26 cellular contexts compared by ENCODE assay signal in the genomic region with DNA sequence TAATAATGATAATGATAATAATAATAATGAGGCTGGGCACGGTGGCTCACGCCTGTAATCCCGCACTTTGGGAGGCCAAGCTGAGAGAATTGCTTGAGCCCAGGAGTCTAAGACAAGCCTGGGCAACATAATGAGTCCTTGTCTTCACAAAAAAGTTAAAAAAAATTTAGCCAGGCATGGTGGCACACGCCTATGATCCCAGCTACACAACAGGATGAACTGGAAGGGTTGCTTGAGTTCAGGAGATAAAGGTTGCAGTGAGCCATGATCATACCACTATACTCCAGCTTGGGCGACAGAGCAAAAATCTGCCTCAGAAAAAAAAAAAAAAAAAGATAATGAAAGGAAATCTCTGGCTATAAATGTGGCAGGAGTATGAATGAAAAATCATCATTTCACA.
"Had no signal": no experiment of that assay in that cellular context is flagged by ENCODE, and none has a peak within 500 bp of the region (broad histone marks: within the 10 kb centered on the region; RNA-seq: fewer than 3 reads in every experiment).

No MANE protein-coding gene starts in this region.

- H3K4me3 Mint-ChIP-seq: immature natural killer cell; memory B cell; natural killer cell treated with Interleukin-12 subunit alpha and Interleukin-12 subunit beta and Interleukin-15 and Interleukin-18, amount 100 ng/mL, for 72 hours; stimulated activated memory B cell treated with anti-CD40 and anti-IgM and Interleukin-4, amounts not matched to agents 10 μg/mL and 1 μg/mL and 100 μg/mL, for 72 hours; stimulated activated naive CD8-positive, alpha-beta T cell treated with anti-CD3 and anti-CD28 coated beads, Interleukin-15, amount 100 ng/mL, for 72 hours had no signal

- H3K4me2 ChIP-seq: smooth muscle cell had no signal

- H3K27me3 Mint-ChIP-seq: naive thymus-derived CD4-positive, alpha-beta T cell; progenitor cell of endocrine pancreas; stimulated activated memory B cell treated with anti-CD40 and anti-IgM and Interleukin-4, amounts not matched to agents 10 μg/mL and 1 μg/mL and 100 μg/mL, for 72 hours; stimulated activated naive CD8-positive, alpha-beta T cell treated with anti-CD3 and anti-CD28 coated beads, Interleukin-15, amount 100 ng/mL, for 72 hours had no signal

- H3K4me3 ChIP-seq: left ventricle myocardium inferior, lung, mucosa of descending colon, ovary, right atrium auricular region, right lobe of liver, smooth muscle cell, tibial nerve, upper lobe of left lung, vagina had no signal

- H3K9me3 ChIP-seq: mucosa of descending colon, ovary, right atrium auricular region, right lobe of liver, tibial nerve, upper lobe of left lung, vagina had no signal

- H3K36me3 Mint-ChIP-seq: immature natural killer cell; memory B cell; natural killer cell treated with Interleukin-12 subunit alpha and Interleukin-12 subunit beta and Interleukin-15 and Interleukin-18, amount 100 ng/mL, for 72 hours; stimulated activated memory B cell treated with anti-CD40 and anti-IgM and Interleukin-4, amounts not matched to agents 10 μg/mL and 1 μg/mL and 100 μg/mL, for 72 hours had no signal

- H3K36me3 ChIP-seq: left ventricle myocardium inferior, ovary, right atrium auricular region, right lobe of liver, tibial nerve, upper lobe of left lung, vagina had no signal

- H3K4me1 ChIP-seq: right atrium auricular region, right lobe of liver had no signal

- H3K27me3 ChIP-seq: ovary, right atrium auricular region, right lobe of liver, tibial nerve, upper lobe of left lung, vagina had no signal

- H3K27ac Mint-ChIP-seq: immature natural killer cell; memory B cell; natural killer cell treated with Interleukin-12 subunit alpha and Interleukin-12 subunit beta and Interleukin-15 and Interleukin-18, amount 100 ng/mL, for 72 hours; progenitor cell of endocrine pancreas; stimulated activated memory B cell treated with anti-CD40 and anti-IgM and Interleukin-4, amounts not matched to agents 10 μg/mL and 1 μg/mL and 100 μg/mL, for 72 hours; stimulated activated naive CD8-positive, alpha-beta T cell treated with anti-CD3 and anti-CD28 coated beads, Interleukin-15, amount 100 ng/mL, for 72 hours had no signal

- FAIRE-seq: islet of Langerhans had no signal

- ATAC-seq: mucosa of descending colon; naive thymus-derived CD4-positive, alpha-beta T cell; natural killer cell treated with Interleukin-12 subunit alpha and Interleukin-12 subunit beta and Interleukin-15 and Interleukin-18, amount 100 ng/mL, for 72 hours; right lobe of liver; stimulated activated memory B cell treated with anti-CD40 and anti-IgM and Interleukin-4, amounts not matched to agents 10 μg/mL and 1 μg/mL and 100 μg/mL, for 72 hours; stimulated activated naive CD8-positive, alpha-beta T cell treated with anti-CD3 and anti-CD28 coated beads, Interleukin-15, amount 100 ng/mL, for 72 hours had no signal

- H3K27ac ChIP-seq: left ventricle myocardium inferior, ovary, right atrium auricular region, right lobe of liver, tibial nerve, upper lobe of left lung, vagina had no signal

- DNase-seq: hypothalamus; immature natural killer cell; left ventricle myocardium inferior; midbrain; mucosa of descending colon; naive thymus-derived CD4-positive, alpha-beta T cell; ovary; right lobe of liver; stimulated activated CD4-positive, alpha-beta T cell treated with anti-CD3 and anti-CD28 coated beads, Interleukin-1b, Interleukin-23, amount 100 ng/mL, for 48 hours; stimulated activated CD4-positive, alpha-beta T cell treated with anti-CD3 and anti-CD28 coated beads, Interleukin-2, amount 100 ng/mL, for 48 hours; stimulated activated CD4-positive, alpha-beta T cell treated with anti-CD3 and anti-CD28 coated beads, Interleukin-4, amount 100 ng/mL, for 4 hours; stimulated activated CD8-positive, alpha-beta memory T cell treated with anti-CD3 and anti-CD28 coated beads, Interleukin-4, amount 100 ng/mL, for 48 hours; stimulated activated naive CD4-positive, alpha-beta T cell treated with Interleukin-2 at 50 U/mL for 16 hours; stimulated activated naive CD8-positive, alpha-beta T cell treated with anti-CD3 and anti-CD28 coated beads, Interleukin-15, amount 100 ng/mL, for 72 hours; substantia nigra; upper lobe of left lung had no signal

- H3K9me3 Mint-ChIP-seq: immature natural killer cell; natural killer cell treated with Interleukin-12 subunit alpha and Interleukin-12 subunit beta and Interleukin-15 and Interleukin-18, amount 100 ng/mL, for 72 hours had no signal
